ENCODE assay signal across 11 cellular contexts in genomic region chr7:127251048-127251451, GRCh38. TPM values are rescaled to one million over a fixed set of nuclear protein-coding genes. Genes with fewer than 3 reads are reported as not detected.
DNase-seq lines count a peak whose midpoint lies in the region; ATAC-seq and TF ChIP-seq lines count a peak whose summit lies in the region.
"Had no signal": no experiment of that assay in that cellular context is flagged by ENCODE, and none has a peak within 500 bp of the region (broad histone marks: within the 10 kb centered on the region; RNA-seq: fewer than 3 reads in every experiment).

No MANE protein-coding gene starts in this region.

- H3K4me1 ChIP-seq in HUES6 (ENCODE audit: control insufficient read depth, insufficient read depth, low read length): peaks cover 5% of the 10 kb centered on the region; the same call in 1 of the 2 replicates

- no peaks in the 10 kb centered on the region for H3K9me3 ChIP-seq in HUES6 (ENCODE audit: control insufficient read depth, insufficient read depth, low read depth, low read length)

- no peaks in the 10 kb centered on the region for H3K36me3 ChIP-seq in HUES6 (ENCODE audit: control insufficient read depth, insufficient read depth, low read length)

- no peak overlapping the region for H3K27ac ChIP-seq in HUES6 (ENCODE audit: low read depth, low read length)

- TF ChIP-seq CTCF in epithelial cell of proximal tubule (conservative IDR thresholded peaks at IDR 0.05; ENCODE audit: low read depth, low read length): no peak

- H3K4me3 ChIP-seq in HUES6 (ENCODE audit: low read depth, low read length): peak overlapping the region; percentile 68
- H3K4me3 ChIP-seq in epithelial cell of proximal tubule (ENCODE audit: low read depth, low read length): peak overlapping the region; percentile 63

- peaks cover 98% of the 10 kb centered on the region for H3K27me3 ChIP-seq in HUES6 (ENCODE audit: control insufficient read depth, insufficient read depth, low read length)

- ATAC-seq in GM19324 (IDR thresholded peaks at IDR 0.05; ENCODE audit: low FRiP score, unreplicated experiment): no peak

- intact Hi-C loops in posterior cingulate gyrus (cut with DNase I): loop anchor here (5.0 kb wide), 1 partner anchor 144 kb away; no protein-coding TSS in a partner anchor

- H3K9ac ChIP-seq in HUES6 (ENCODE audit: low read length): no peak overlapping the region

- peak; percentile 34 for DNase-seq in D341Med (ENCODE audit: low spot score)
- no peak for DNase-seq in epithelial cell of proximal tubule (ENCODE audit: low read depth)
- peak in 7 of 10 donors; percentile 21 to 86 (median 43) for DNase-seq in posterior cingulate gyrus
- DNase-seq in cortex of kidney (lab: John Stamatoyannopoulos, UW): no peak
- DNase-seq in activated CD4-positive, alpha-beta T cell treated with anti-CD3 and anti-CD28 coated beads, Interleukin-2, amount 50 U/mL, for 4 hours: no peak
- DNase-seq in NCI-H748 (lab: John Stamatoyannopoulos, UW; ENCODE audit: unreplicated experiment): no peak
- DNase-seq: NCI-H2029 had no signal

RNA-seq across cellular contexts. Expression of gene GRM8, which starts 1.7 kb away (rescaled TPM):
- not detected in 2 replicates for total RNA-seq in epithelial cell of proximal tubule
- total RNA-seq: dermis microvascular lymphatic vessel endothelial cell, SK-MEL-5 had no signal

Comparison
In these comparisons a context has a peak if more than half of its experiments do, and no peak if none do; other contexts are left out.
1. DNase-seq: peak in D341Med (single experiment) and posterior cingulate gyrus (7 of 10); none in epithelial cell of proximal tubule (single experiment), cortex of kidney (single experiment), activated CD4-positive, alpha-beta T cell treated with anti-CD3 and anti-CD28 coated beads, Interleukin-2, amount 50 U/mL, for 4 hours (0 of 2) and NCI-H748 (single experiment).